In the genomic region with DNA sequence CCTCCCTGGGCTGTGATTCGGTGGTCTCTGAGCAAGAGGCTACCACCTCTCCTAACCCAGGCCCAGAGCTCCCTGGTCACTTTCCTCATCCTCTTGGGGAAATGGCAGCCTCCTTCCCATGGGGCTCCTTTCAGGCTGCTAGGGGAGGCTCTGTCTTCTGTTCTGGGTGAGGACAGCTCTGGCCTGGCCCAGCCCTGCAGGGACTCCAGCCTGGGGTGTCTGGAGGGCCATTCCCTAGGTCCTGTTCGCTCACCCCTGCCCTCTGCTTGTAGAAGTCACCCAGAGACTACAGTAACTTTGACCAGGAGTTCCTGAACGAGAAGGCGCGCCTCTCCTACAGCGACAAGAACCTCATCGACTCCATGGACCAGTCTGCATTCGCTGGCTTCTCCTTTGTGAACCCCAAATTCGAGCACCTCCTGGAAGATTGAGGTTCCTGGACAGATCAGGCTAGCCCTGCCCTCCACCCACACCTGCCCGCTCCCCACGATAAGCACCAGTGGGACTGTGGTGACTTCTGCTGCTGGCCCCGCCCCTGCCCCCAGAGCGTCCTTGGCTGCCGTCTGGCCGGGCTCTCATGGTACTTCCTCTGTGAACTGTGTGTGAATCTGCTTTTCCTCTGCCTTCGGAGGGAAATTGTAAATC, we compare ENCODE assay signal across 24 cellular contexts. TPM values are rescaled to one million over a fixed set of nuclear protein-coding genes. Genes with fewer than 3 reads are reported as not detected.
DNase-seq lines count a peak whose midpoint lies in the region; ATAC-seq and TF ChIP-seq lines count a peak whose summit lies in the region.
"Had no signal": no experiment of that assay in that cellular context is flagged by ENCODE, and none has a peak within 500 bp of the region (broad histone marks: within the 10 kb centered on the region; RNA-seq: fewer than 3 reads in every experiment).

No MANE protein-coding gene starts in this region.

- H3K9ac ChIP-seq in Karpas-422 (ENCODE audit: low read length), result no peak overlapping the region
- no peak overlapping the region for H3K9ac ChIP-seq in colonic mucosa (ENCODE audit: low read depth in 2 of 2, low read length in 2 of 2)

- no peaks in the 10 kb centered on the region for H3K9me3 Mint-ChIP-seq in stimulated activated effector memory CD8-positive, alpha-beta T cell treated with anti-CD3 and anti-CD28 coated beads, Interleukin-12 subunit alpha, Interleukin-12 subunit beta, amount 100 ng/mL, for 72 hours
- H3K9me3 Mint-ChIP-seq: naive thymus-derived CD8-positive, alpha-beta T cell; type B pancreatic cell had no signal

- H3K4me2 ChIP-seq in Karpas-422 (ENCODE audit: low read depth, low read length, poor library complexity, severe bottlenecking), result no peak overlapping the region

- H3K36me3 ChIP-seq in Karpas-422 (ENCODE audit: insufficient read depth, low read length) (peaks cover 25% of the 10 kb centered on the region), colonic mucosa (no peaks in the 10 kb centered on the region)

- ATAC-seq in stimulated activated effector memory CD8-positive, alpha-beta T cell treated with anti-CD3 and anti-CD28 coated beads, Interleukin-12 subunit alpha, Interleukin-12 subunit beta, amount 100 ng/mL, for 72 hours, result no peak
- ATAC-seq: esophagus mucosa; HepG2; naive thymus-derived CD8-positive, alpha-beta T cell had no signal

- peaks cover 28% of the 10 kb centered on the region for H3K36me3 Mint-ChIP-seq in stimulated activated effector memory CD8-positive, alpha-beta T cell treated with anti-CD3 and anti-CD28 coated beads, Interleukin-12 subunit alpha, Interleukin-12 subunit beta, amount 100 ng/mL, for 72 hours

- no peak overlapping the region for H3K4me3 ChIP-seq in GM12865 (ENCODE audit: low read depth, low read length)
- H3K4me3 ChIP-seq in Karpas-422 (ENCODE audit: low read length), result no peak overlapping the region
- no peak overlapping the region for H3K4me3 ChIP-seq in colonic mucosa
- H3K4me3 ChIP-seq: skin epidermis, stomach had no signal

- DNase-seq in GM12865 (ENCODE audit: low read depth) (peak; percentile 40), Karpas-422 (no peak), colonic mucosa (no peak), putamen (ENCODE audit: low spot score) (no peak), NCI-H345 (lab: John Stamatoyannopoulos, UW) (no peak)
- DNase-seq in stimulated activated effector memory CD8-positive, alpha-beta T cell treated with anti-CD3 and anti-CD28 coated beads, Interleukin-12 subunit alpha, Interleukin-12 subunit beta, amount 100 ng/mL, for 72 hours (ENCODE audit: low spot score in 2 of 2), result no peak
- DNase-seq in activated CD8-positive, alpha-beta memory T cell treated with anti-CD3 and anti-CD28 coated beads, Interleukin-2, amount 50 U/mL, for 4 hours, result no peak
- DNase-seq: activated T-cell treated with anti-CD3 and anti-CD28 coated beads, Interleukin-2, amount 50 U/mL, for 48 hours; AML-193; cerebellar nuclear complex; DND-41; effector CD8-positive, alpha-beta T cell; hippocampal formation; NCI-H1417; SIG-M5; stimulated activated CD4-positive, alpha-beta T cell treated with anti-CD3 and anti-CD28 coated beads, Interleukin-2, amount 100 ng/mL, for 48 hours; stomach had no signal

- H3K4me1 Mint-ChIP-seq in stimulated activated effector memory CD8-positive, alpha-beta T cell treated with anti-CD3 and anti-CD28 coated beads, Interleukin-12 subunit alpha, Interleukin-12 subunit beta, amount 100 ng/mL, for 72 hours, result peaks cover 15% of the 10 kb centered on the region

- intact Hi-C loops in colonic mucosa (cut with DNase I), result no loop called here

- no peak overlapping the region for H3K4me3 Mint-ChIP-seq in stimulated activated effector memory CD8-positive, alpha-beta T cell treated with anti-CD3 and anti-CD28 coated beads, Interleukin-12 subunit alpha, Interleukin-12 subunit beta, amount 100 ng/mL, for 72 hours
- H3K4me3 Mint-ChIP-seq: activated naive CD8-positive, alpha-beta T cell; naive thymus-derived CD8-positive, alpha-beta T cell; type B pancreatic cell had no signal

- peak overlapping the region; percentile 58 for H3K27ac ChIP-seq in Karpas-422 (ENCODE audit: low read length)
- peak overlapping the region; percentile 22 for H3K27ac ChIP-seq in colonic mucosa

- H3K79me2 ChIP-seq in Karpas-422 (ENCODE audit: low read length), result 0 out of 2 replicates have a peak, but pooled peaks cover 3% of the 10 kb centered on the region

- H3K4me1 ChIP-seq in Karpas-422 (ENCODE audit: low read length) (peaks cover 93% of the 10 kb centered on the region), colonic mucosa (no peaks in the 10 kb centered on the region)

- H3K27ac Mint-ChIP-seq in stimulated activated effector memory CD8-positive, alpha-beta T cell treated with anti-CD3 and anti-CD28 coated beads, Interleukin-12 subunit alpha, Interleukin-12 subunit beta, amount 100 ng/mL, for 72 hours, result peak overlapping the region; percentile 34
- H3K27ac Mint-ChIP-seq: activated naive CD8-positive, alpha-beta T cell; progenitor cell of endocrine pancreas; type B pancreatic cell had no signal

- no peak overlapping the region for H2AFZ ChIP-seq in Karpas-422 (ENCODE audit: low read length)

- H3K9me3 ChIP-seq in Karpas-422 (ENCODE audit: low read length) (no peaks in the 10 kb centered on the region), colonic mucosa (no peaks in the 10 kb centered on the region)
- H3K9me3 ChIP-seq: stomach had no signal

- H4K20me1 ChIP-seq in Karpas-422 (ENCODE audit: insufficient read depth, low read depth, low read length), result no peaks in the 10 kb centered on the region

- H3K27me3 ChIP-seq in Karpas-422 (ENCODE audit: low read length) (no peaks in the 10 kb centered on the region), colonic mucosa (no peaks in the 10 kb centered on the region)
- H3K27me3 ChIP-seq: stomach had no signal

- no peaks in the 10 kb centered on the region for H3K9me2 ChIP-seq in Karpas-422 (replicated peaks; ENCODE audit: insufficient read depth, low read length)

- TF ChIP-seq CTCF in GM12865 (IDR thresholded peaks at IDR 0.05; ENCODE audit: insufficient read depth, low read depth, low read length, missing control alignments) (no peak), colonic mucosa (IDR thresholded peaks at IDR 0.05) (no peak)

RNA-seq across cellular contexts. Expression of a gene that starts 30.9 kb away (rescaled TPM):
- total RNA-seq in Karpas-422 (2014; rRNA removed; shearing (Covaris generic); ENCODE audit: low replicate concordance), result 22.7 and 27.9 TPM in 2 replicates
- 10 to 100 TPM; 58.9 to 75.0 TPM for total RNA-seq in colonic mucosa
